Comparison of ENCODE assay signal across 3 cellular contexts in genomic region chr6:34142599-34142998, GRCh38.
TF ChIP-seq lines count a peak whose summit lies in the region.

No MANE protein-coding gene starts in this region.

TF ChIP-seq in H1, 55 proteins besides CTCF, POLR2A, EP300 and RAD21:
- TF ChIP-seq EZH2 (IDR thresholded peaks at IDR 0.05; ENCODE audit: low read depth, low read length, severe bottlenecking): peak; percentile 42
- TF ChIP-seq E2F6 (IDR thresholded peaks at IDR 0.05): peak; percentile 18; the same call in 1 of the 2 replicates
- no peak for TF ChIP-seq USF2 (IDR thresholded peaks at IDR 0.05; ENCODE audit: low read length)
- TF ChIP-seq KDM1A (IDR thresholded peaks at IDR 0.05; ENCODE audit: borderline replicate concordance, low read length): no peak
- TF ChIP-seq NANOG (IDR thresholded peaks at IDR 0.05; ENCODE audit: insufficient read depth, low read depth, low read length, poor library complexity, severe bottlenecking): no peak
- no peak for TF ChIP-seq BACH1 (IDR thresholded peaks at IDR 0.05; ENCODE audit: low read length)
- peak; percentile 53; the same call in 1 of the 2 replicates for TF ChIP-seq MAX (IDR thresholded peaks at IDR 0.05)
- peak; percentile 51 for TF ChIP-seq ASH2L (IDR thresholded peaks at IDR 0.05; ENCODE audit: low read length)

TF ChIP-seq in neural cell, 6 proteins besides CTCF, POLR2A, EP300 and RAD21:
- TF ChIP-seq TAF1 (IDR thresholded peaks at IDR 0.05; ENCODE audit: low read depth): no peak
- peak; percentile 26 for TF ChIP-seq SMC3 (conservative IDR thresholded peaks at IDR 0.05; ENCODE audit: poor library complexity)
TF ChIP-seq in neural cell: peak in this region for 1.

TF ChIP-seq in SK-N-SH treated with all-trans-retinoic acid at 6 μM for 48 hours, 23 proteins besides CTCF, POLR2A, EP300 and RAD21:
- no peak for TF ChIP-seq ESRRG (CRISPR knock-in tag; IDR thresholded peaks at IDR 0.05)
TF ChIP-seq in SK-N-SH treated with all-trans-retinoic acid at 6 μM for 48 hours: peak in this region for 0.
